Comparison of ENCODE assay signal across 1 cellular context in genomic region chr9:86918556-86918955, GRCh38.
TF ChIP-seq lines count a peak whose summit lies in the region.

No MANE protein-coding gene starts in this region.

TF ChIP-seq in GM23338, 12 proteins besides CTCF, POLR2A, EP300 and RAD21 (continued from another document):
- no peak for TF ChIP-seq ZNF462 (CRISPR knock-in tag; IDR thresholded peaks at IDR 0.05)
- no peak for TF ChIP-seq EZH2 (IDR thresholded peaks at IDR 0.05; ENCODE audit: low read depth, unreplicated experiment)
TF ChIP-seq in GM23338: peak in this region for 0.
